ENCODE assay signal across 8 cellular contexts in the genomic region with DNA sequence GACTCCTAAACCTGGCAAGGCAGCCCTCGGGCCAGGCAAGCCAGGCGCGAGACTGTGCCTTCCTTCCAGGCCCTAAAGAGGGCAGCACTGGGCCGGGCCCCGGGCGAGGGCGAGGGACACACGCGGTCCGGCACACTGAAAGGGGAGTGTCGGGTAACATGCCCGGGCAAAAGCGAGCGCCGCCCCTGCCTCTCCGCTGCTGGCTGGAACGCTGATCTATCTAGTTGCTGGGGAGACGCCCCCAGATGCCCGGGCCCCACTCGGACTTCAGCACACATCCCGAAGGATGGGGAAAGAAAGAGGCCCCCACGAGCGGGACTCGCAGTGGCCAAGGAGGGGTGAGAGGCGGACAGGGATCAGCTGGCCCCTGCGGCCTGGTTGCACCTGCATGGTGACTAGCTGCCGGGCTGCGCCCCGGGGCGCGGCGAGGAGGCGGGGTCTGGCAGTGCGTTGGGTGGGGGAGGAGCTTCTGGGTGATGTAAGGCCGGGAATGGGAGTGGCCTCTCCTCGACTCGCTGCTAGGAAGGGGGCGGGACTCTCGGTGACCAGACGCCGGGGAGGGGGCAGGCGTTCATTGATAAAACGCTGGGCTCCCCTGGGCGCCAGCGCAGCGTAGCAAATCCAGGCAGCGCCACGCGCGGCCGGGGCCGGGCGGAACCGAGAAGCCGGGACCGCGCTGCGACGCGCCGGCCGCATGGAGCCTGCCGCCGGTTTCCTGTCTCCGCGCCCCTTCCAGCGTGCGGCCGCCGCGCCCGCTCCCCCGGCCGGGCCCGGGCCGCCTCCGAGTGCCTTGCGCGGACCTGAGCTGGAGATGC. TPM values are rescaled to one million over a fixed set of nuclear protein-coding genes. Genes with fewer than 3 reads are reported as not detected.
DNase-seq lines count a peak whose midpoint lies in the region; ATAC-seq, FAIRE-seq and TF ChIP-seq lines count a peak whose summit lies in the region.

A gene (plus strand): TSS at position 608 of the 815 bp plus-strand sequence. CDS start 87 bp downstream, at position 695.

- intact Hi-C loops in kidney (cut with DNase I) = no loop called here

- H3K4me3 ChIP-seq in BE2C (ENCODE audit: low read depth, low read length) (peak within 1 kb of the TSS; percentile 65), kidney (ENCODE audit: low read length in 2 of 2) (peak within 1 kb of the TSS; percentile 65 to 76)

- peak; percentile 61 for TF ChIP-seq CTCF in BE2C (IDR thresholded peaks at IDR 0.05; ENCODE audit: low read depth, low read length)
- TF ChIP-seq CTCF in kidney (IDR thresholded peaks at IDR 0.05; ENCODE audit: borderline replicate concordance, extremely low read depth, insufficient read depth) = peak; percentile 81

- H3K9ac ChIP-seq in kidney (ENCODE audit: low read length in 2 of 2) = peak within 1 kb of the TSS; percentile 78 to 82

- H3K36me3 ChIP-seq in BE2C = no peaks in the 10 kb centered on the region
- H3K36me3 ChIP-seq in kidney (ENCODE audit: control insufficient read depth in 1 of 2, insufficient read depth in 2 of 2, low read length in 2 of 2) = peaks cover 2 to 4% of the 10 kb centered on the region in 2 donors

- H3K27me3 ChIP-seq in BE2C = no peaks in the 10 kb centered on the region

- H3K4me1 ChIP-seq in BE2C = peaks cover 5% of the 10 kb centered on the region
- peaks cover 0 to 15% of the 10 kb centered on the region in 2 donors for H3K4me1 ChIP-seq in kidney (ENCODE audit: control insufficient read depth in 1 of 2, insufficient read depth in 1 of 2, low read depth in 1 of 2, low read length in 2 of 2)

- no peaks in the 10 kb centered on the region for H3K9me3 ChIP-seq in BE2C
- no peaks in the 10 kb centered on the region for H3K9me3 ChIP-seq in kidney (ENCODE audit: control insufficient read depth in 1 of 2, low read length in 2 of 2)

- TF ChIP-seq POLR2A in GM19193 (IDR thresholded peaks at IDR 0.05; ENCODE audit: extremely low read depth, insufficient read depth, insufficient read length) = peak; percentile 96

- H3K27ac ChIP-seq in kidney (ENCODE audit: low read depth in 2 of 2, low read length in 2 of 2) = peak within 1 kb of the TSS; percentile 70 to 94

- DNase-seq in BE2C = peak; percentile 94
- DNase-seq in NCI-H510A (lab: John Stamatoyannopoulos, UW) = peak; percentile 96
- DNase-seq in activated CD4-positive, alpha-beta T cell treated with anti-CD3 and anti-CD28 coated beads for 1 hour = peak; percentile 98
- peak; percentile 100 for DNase-seq in cerebellum (ENCODE audit: low spot score)
- DNase-seq in kidney = peak; percentile 99
- peak; percentile 99 for DNase-seq in stimulated activated CD4-positive, alpha-beta T cell treated with anti-CD3 and anti-CD28 coated beads, Interleukin-15, amount 100 ng/mL, for 24 hours

- FAIRE-seq in kidney (lab: Jason Lieb, UNC) = peak; percentile 41

- peak; percentile 77 for ATAC-seq in HG03439 (IDR thresholded peaks at IDR 0.05; ENCODE audit: unreplicated experiment)

RNA-seq across cellular contexts. Expression of the gene that starts here (rescaled TPM):
- polyA plus RNA-seq in BE2C (2012; ENCODE audit: insufficient read depth, insufficient read length, low read depth) = 24.5 TPM
- 14.3 TPM for total RNA-seq in cerebellum
- 24.3 TPM for total RNA-seq in kidney
- polyA plus RNA-seq in kidney (ENCODE audit: insufficient read depth, low read depth, low replicate concordance) = 4.4 TPM

Comparison
In these comparisons a context has a peak if more than half of its experiments do, and no peak if none do; other contexts are left out.
1. Peak in every context shown above with its lines: DNase-seq, ATAC-seq, H3K4me3 ChIP-seq and H3K27ac ChIP-seq.